Comparison of ENCODE assay signal across 15 cellular contexts in genomic region chr7:1101580-1102431, GRCh38. TPM values are rescaled to one million over a fixed set of nuclear protein-coding genes. Genes with fewer than 3 reads are reported as not detected.
DNase-seq lines count a peak whose midpoint lies in the region; ATAC-seq lines count a peak whose summit lies in the region.
"Had no signal": no experiment of that assay in that cellular context is flagged by ENCODE, and none has a peak within 500 bp of the region (broad histone marks: within the 10 kb centered on the region; RNA-seq: fewer than 3 reads in every experiment).

No MANE protein-coding gene starts in this region.

- H3K9me3 ChIP-seq in BLaER1 treated with 17β-estradiol and CSF1 and Interleukin-3, amounts not matched to agents 10 nM and 100 nM (replicated peaks in 1 of 11): no peaks in the 10 kb centered on the region
- H3K9me3 ChIP-seq in SJCRH30 (replicated peaks) (no peaks in the 10 kb centered on the region), trophoblast cell (ENCODE audit: insufficient read depth, low read depth, low read length) (peaks cover 4% of the 10 kb centered on the region)

- no peak overlapping the region for H4K8ac ChIP-seq in trophoblast cell (ENCODE audit: low read depth, low read length)

- H3K4me3 ChIP-seq in BLaER1 treated with 17β-estradiol and CSF1 and Interleukin-3, amounts not matched to agents 10 nM and 100 nM: no peak overlapping the region
- H3K4me3 ChIP-seq in SJCRH30 (no peak overlapping the region), trophoblast cell (ENCODE audit: low read depth, low read length) (no peak overlapping the region)
- H3K4me3 ChIP-seq: PC-9 had no signal

- peak overlapping the region; percentile 79 to 97 (median 93) for H3K4me2 ChIP-seq in BLaER1 treated with 17β-estradiol and CSF1 and Interleukin-3, amounts not matched to agents 10 nM and 100 nM
- no peak overlapping the region for H3K4me2 ChIP-seq in trophoblast cell (ENCODE audit: low read length)
- H3K4me2 ChIP-seq: PC-9 had no signal

- no peak overlapping the region for H2BK12ac ChIP-seq in trophoblast cell (ENCODE audit: low read length)

- peak overlapping the region in 6 of 11 experiments; percentile 35 to 77 (median 66); a peak in 9 of 22 replicates for H3K9ac ChIP-seq in BLaER1 treated with 17β-estradiol and CSF1 and Interleukin-3, amounts not matched to agents 10 nM and 100 nM
- no peak overlapping the region for H3K9ac ChIP-seq in trophoblast cell (ENCODE audit: low read length)

- peaks cover 6% of the 10 kb centered on the region for H3K79me1 ChIP-seq in trophoblast cell (ENCODE audit: low read length)

- H2BK5ac ChIP-seq in trophoblast cell (ENCODE audit: low read depth, low read length, poor library complexity): no peak overlapping the region

- peaks cover 0 to 93% (median 68%) of the 10 kb centered on the region in 11 experiments; a peak in 20 of 22 replicates for H4K20me1 ChIP-seq in BLaER1 treated with 17β-estradiol and CSF1 and Interleukin-3, amounts not matched to agents 10 nM and 100 nM

- peaks cover 3% of the 10 kb centered on the region for H3K79me2 ChIP-seq in trophoblast cell (ENCODE audit: control insufficient read depth, insufficient read depth, low read length, poor library complexity)

- no peak overlapping the region for H2BK120ac ChIP-seq in trophoblast cell (ENCODE audit: insufficient read depth, low read length, poor library complexity)

- H3K23ac ChIP-seq in trophoblast cell (ENCODE audit: low read length): no peak overlapping the region

- peak overlapping the region; percentile 38 for H3K18ac ChIP-seq in trophoblast cell (ENCODE audit: low read length)

- H2AK5ac ChIP-seq in trophoblast cell (ENCODE audit: low read length): peak overlapping the region; percentile 50

- H4K12ac ChIP-seq in trophoblast cell (ENCODE audit: low read depth, low read length): peak overlapping the region; percentile 7

- H3K27ac ChIP-seq in BLaER1 treated with 17β-estradiol and CSF1 and Interleukin-3, amounts not matched to agents 10 nM and 100 nM: peak overlapping the region in 5 of 11 experiments; percentile 14 to 76 (median 71); a peak in 6 of 22 replicates
- H3K27ac ChIP-seq in SJCRH30 (peak overlapping the region; percentile 64; the same call in 1 of the 2 replicates), trophoblast cell (ENCODE audit: low read depth, low read length) (no peak overlapping the region)
- H3K27ac ChIP-seq: PC-9 had no signal

- peaks cover 73 to 100% (median 96%) of the 10 kb centered on the region in 10 experiments for H3K4me1 ChIP-seq in BLaER1 treated with 17β-estradiol and CSF1 and Interleukin-3, amounts not matched to agents 10 nM and 100 nM
- peaks cover 17% of the 10 kb centered on the region for H3K4me1 ChIP-seq in SJCRH30
- H3K4me1 ChIP-seq in trophoblast cell (ENCODE audit: control insufficient read depth in 1 of 2, insufficient read depth in 2 of 2, low read length in 2 of 2): peaks cover 18 to 19% of the 10 kb centered on the region in 2 experiments

- H2AFZ ChIP-seq in trophoblast cell (ENCODE audit: insufficient read depth, low read length, poor library complexity): no peak overlapping the region
- H2AFZ ChIP-seq: PC-9 had no signal

- H3K27me3 ChIP-seq in BLaER1 treated with 17β-estradiol and CSF1 and Interleukin-3, amounts not matched to agents 10 nM and 100 nM: peaks cover 0 to 35% (median 0%) of the 10 kb centered on the region in 11 experiments; a peak in 8 of 22 replicates
- no peaks in the 10 kb centered on the region for H3K27me3 ChIP-seq in SJCRH30
- H3K27me3 ChIP-seq in trophoblast cell (ENCODE audit: insufficient read depth, low read length): no peaks in the 10 kb centered on the region

- no peak overlapping the region for H4K91ac ChIP-seq in trophoblast cell (ENCODE audit: low read depth, low read length)

- DNase-seq in SJCRH30 (no peak), glomerular visceral epithelial cell (ENCODE audit: extremely low spot score) (peak; percentile 61), trophoblast cell (no peak), HK-2 (ENCODE audit: unreplicated experiment) (no peak), DMS 273 treated with DMSO at 0.1 percent for 48 hours (lab: John Stamatoyannopoulos, UW) (no peak)
- DNase-seq: activated CD4-positive, alpha-beta T cell treated with anti-CD3 and anti-CD28 coated beads, Interleukin-2, amount 50 U/mL, for 4 hours; activated T-cell treated with anti-CD3 and anti-CD28 coated beads, Interleukin-2, amount 50 U/mL, for 48 hours; midbrain; NCI-H2029; NCI-H524 treated with DMSO at 0.1 percent for 48 hours; PC-9 had no signal

- peaks cover 0 to 17% (median 12%) of the 10 kb centered on the region in 11 experiments; a peak in 10 of 22 replicates for H3K36me3 ChIP-seq in BLaER1 treated with 17β-estradiol and CSF1 and Interleukin-3, amounts not matched to agents 10 nM and 100 nM
- H3K36me3 ChIP-seq in SJCRH30 (no peaks in the 10 kb centered on the region), trophoblast cell (ENCODE audit: control insufficient read depth in 1 of 2, insufficient read depth in 2 of 2, low read length in 2 of 2) (peaks cover 4 to 15% of the 10 kb centered on the region in 2 experiments)

- ATAC-seq in GM19035 (IDR thresholded peaks at IDR 0.05; ENCODE audit: unreplicated experiment) (no peak), GM21381 (IDR thresholded peaks at IDR 0.05; ENCODE audit: unreplicated experiment) (no peak)

- WGBS in trophoblast cell (ENCODE audit: extremely low coverage, insufficient coverage, insufficient read length): no CpG with 5 or more reads among the region's 47 CpGs

- H3K4ac ChIP-seq in trophoblast cell (ENCODE audit: low read depth, low read length): peak overlapping the region; percentile 12

- H3K14ac ChIP-seq in trophoblast cell (ENCODE audit: low read length): no peak overlapping the region

RNA-seq across cellular contexts. Expression of gene GPER1, which starts 13.9 kb away (rescaled TPM):
- total RNA-seq in SJCRH30 (2014; rRNA removed; shearing (Covaris generic)): 0.15 TPM in 1 of 2 replicates, not detected in the other
- 5.2 and 5.3 TPM in 2 replicates for polyA plus RNA-seq in trophoblast cell (2013)

RNA-seq across cellular contexts. Expression of gene GPR146, which starts 57.5 kb away (rescaled TPM):
- 0.93 and 2.1 TPM in 2 replicates for total RNA-seq in SJCRH30 (2014; rRNA removed; shearing (Covaris generic))
- polyA plus RNA-seq in trophoblast cell (2013): 5.6 and 6.0 TPM in 2 replicates
- total RNA-seq: MCF 10A had no signal

RNA-seq across cellular contexts. Expression of gene ZFAND2A, which starts 58.2 kb away (rescaled TPM):
- 5.1 and 6.3 TPM in 2 replicates for total RNA-seq in SJCRH30 (2014; rRNA removed; shearing (Covaris generic))
- polyA plus RNA-seq in trophoblast cell (2013): 24.2 and 26.7 TPM in 2 replicates
